In the genomic region with DNA sequence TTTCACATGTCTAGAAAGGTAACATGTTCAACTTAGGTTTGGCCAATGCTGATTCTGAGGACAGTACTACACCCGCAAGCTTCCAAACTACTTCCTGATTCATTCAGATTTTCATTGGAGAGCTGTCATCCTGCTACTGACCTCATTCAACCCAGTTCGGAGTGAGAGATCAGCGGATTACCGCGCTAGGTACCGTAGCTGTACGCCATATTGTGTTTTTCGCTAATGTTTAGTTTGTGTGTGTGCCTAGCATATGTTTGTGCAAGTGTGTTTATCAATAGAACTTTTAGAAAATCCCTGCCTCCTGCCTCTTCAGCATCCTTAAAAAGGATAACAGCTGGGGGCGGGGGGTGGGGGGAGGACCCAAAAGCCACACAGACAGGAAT, we compare ENCODE assay signal across 1 cellular context.
TF ChIP-seq lines count a peak whose summit lies in the region.

No MANE protein-coding gene starts in this region.

TF ChIP-seq in HEK293, 187 proteins besides CTCF, POLR2A, EP300 and RAD21 (continued from another document):
- no peak for TF ChIP-seq ZNF561 (tag by site-specific recombination; IDR thresholded peaks at IDR 0.05; ENCODE audit: borderline replicate concordance)
- TF ChIP-seq ZNF239 (tag by site-specific recombination; IDR thresholded peaks at IDR 0.05): no peak
- TF ChIP-seq SCRT2 (tag by site-specific recombination; IDR thresholded peaks at IDR 0.05): no peak
- no peak for TF ChIP-seq ZNF555 (tag by site-specific recombination; conservative IDR thresholded peaks at IDR 0.05)
- TF ChIP-seq, protein P1, sequence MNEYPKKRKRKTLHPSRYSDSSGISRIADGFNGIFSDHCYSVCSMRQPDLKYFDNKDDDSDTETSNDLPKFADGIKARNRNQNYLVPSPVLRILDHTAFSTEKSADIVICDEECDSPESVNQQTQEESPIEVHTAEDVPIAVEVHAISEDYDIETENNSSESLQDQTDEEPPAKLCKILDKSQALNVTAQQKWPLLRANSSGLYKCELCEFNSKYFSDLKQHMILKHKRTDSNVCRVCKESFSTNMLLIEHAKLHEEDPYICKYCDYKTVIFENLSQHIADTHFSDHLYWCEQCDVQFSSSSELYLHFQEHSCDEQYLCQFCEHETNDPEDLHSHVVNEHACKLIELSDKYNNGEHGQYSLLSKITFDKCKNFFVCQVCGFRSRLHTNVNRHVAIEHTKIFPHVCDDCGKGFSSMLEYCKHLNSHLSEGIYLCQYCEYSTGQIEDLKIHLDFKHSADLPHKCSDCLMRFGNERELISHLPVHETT (tag by site-specific recombination; IDR thresholded peaks at IDR 0.05): no peak
- no peak for TF ChIP-seq ZFP3 (tag by site-specific recombination; IDR thresholded peaks at IDR 0.05; ENCODE audit: low read depth)
- TF ChIP-seq, protein P2, sequence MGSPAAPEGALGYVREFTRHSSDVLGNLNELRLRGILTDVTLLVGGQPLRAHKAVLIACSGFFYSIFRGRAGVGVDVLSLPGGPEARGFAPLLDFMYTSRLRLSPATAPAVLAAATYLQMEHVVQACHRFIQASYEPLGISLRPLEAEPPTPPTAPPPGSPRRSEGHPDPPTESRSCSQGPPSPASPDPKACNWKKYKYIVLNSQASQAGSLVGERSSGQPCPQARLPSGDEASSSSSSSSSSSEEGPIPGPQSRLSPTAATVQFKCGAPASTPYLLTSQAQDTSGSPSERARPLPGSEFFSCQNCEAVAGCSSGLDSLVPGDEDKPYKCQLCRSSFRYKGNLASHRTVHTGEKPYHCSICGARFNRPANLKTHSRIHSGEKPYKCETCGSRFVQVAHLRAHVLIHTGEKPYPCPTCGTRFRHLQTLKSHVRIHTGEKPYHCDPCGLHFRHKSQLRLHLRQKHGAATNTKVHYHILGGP (tag by site-specific recombination; IDR thresholded peaks at IDR 0.05): no peak
- TF ChIP-seq, protein P3, sequence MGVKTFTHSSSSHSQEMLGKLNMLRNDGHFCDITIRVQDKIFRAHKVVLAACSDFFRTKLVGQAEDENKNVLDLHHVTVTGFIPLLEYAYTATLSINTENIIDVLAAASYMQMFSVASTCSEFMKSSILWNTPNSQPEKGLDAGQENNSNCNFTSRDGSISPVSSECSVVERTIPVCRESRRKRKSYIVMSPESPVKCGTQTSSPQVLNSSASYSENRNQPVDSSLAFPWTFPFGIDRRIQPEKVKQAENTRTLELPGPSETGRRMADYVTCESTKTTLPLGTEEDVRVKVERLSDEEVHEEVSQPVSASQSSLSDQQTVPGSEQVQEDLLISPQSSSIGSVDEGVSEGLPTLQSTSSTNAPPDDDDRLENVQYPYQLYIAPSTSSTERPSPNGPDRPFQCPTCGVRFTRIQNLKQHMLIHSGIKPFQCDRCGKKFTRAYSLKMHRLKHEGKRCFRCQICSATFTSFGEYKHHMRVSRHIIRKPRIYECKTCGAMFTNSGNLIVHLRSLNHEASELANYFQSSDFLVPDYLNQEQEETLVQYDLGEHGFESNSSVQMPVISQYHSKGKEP (tag by site-specific recombination; IDR thresholded peaks at IDR 0.05): no peak
